ENCODE assay signal across 22 cellular contexts in the genomic region with DNA sequence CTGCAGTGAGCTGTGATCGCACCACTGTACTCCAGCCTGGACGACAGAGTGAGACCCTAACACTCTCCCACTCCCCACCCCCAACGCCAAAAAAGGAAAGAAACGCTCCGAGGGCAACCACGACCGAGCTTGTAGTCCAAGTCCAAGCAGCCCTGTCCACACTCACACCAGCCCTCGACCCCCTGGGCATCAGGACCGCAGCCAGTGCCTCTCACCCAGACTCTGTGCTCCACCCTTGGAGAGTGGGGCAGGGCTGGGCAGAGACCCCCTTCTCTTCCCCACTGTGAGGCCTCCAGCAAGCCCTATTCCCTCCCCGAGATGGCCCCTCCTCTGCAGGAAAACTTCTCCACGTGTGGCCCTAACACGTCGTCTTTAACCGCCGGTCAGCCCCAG.
DNase-seq lines count a peak whose midpoint lies in the region; ATAC-seq and TF ChIP-seq lines count a peak whose summit lies in the region.
"Had no signal": no experiment of that assay in that cellular context is flagged by ENCODE, and none has a peak within 500 bp of the region (broad histone marks: within the 10 kb centered on the region; RNA-seq: fewer than 3 reads in every experiment).

No MANE protein-coding gene starts in this region.

- H3K4me2 ChIP-seq in neural progenitor cell = peak overlapping the region; percentile 40

- H3K36me3 Mint-ChIP-seq in neural progenitor cell = no peaks in the 10 kb centered on the region
- H3K36me3 Mint-ChIP-seq: IgD-negative memory B cell, naive B cell had no signal

- H3K9me3 Mint-ChIP-seq in neural progenitor cell = no peaks in the 10 kb centered on the region
- H3K9me3 Mint-ChIP-seq: IgD-negative memory B cell, naive B cell had no signal

- H3K27ac ChIP-seq in colonic mucosa = no peak overlapping the region
- no peak overlapping the region for H3K27ac ChIP-seq in neural progenitor cell
- no peak overlapping the region for H3K27ac ChIP-seq in aorta (ENCODE audit: low read depth in 1 of 2, low read length in 2 of 2)
- H3K27ac ChIP-seq: cardiac muscle cell, foreskin keratinocyte, HL-60, psoas muscle had no signal

- peak overlapping the region; percentile 33 for H2AFZ ChIP-seq in neural progenitor cell (replicated peaks)

- H3K79me2 ChIP-seq in neural progenitor cell (ENCODE audit: low read depth) = no peaks in the 10 kb centered on the region

- H4K20me1 ChIP-seq in neural progenitor cell (ENCODE audit: low read depth) = no peaks in the 10 kb centered on the region

- H3K27me3 ChIP-seq in colonic mucosa = no peaks in the 10 kb centered on the region
- no peaks in the 10 kb centered on the region for H3K27me3 ChIP-seq in neural progenitor cell
- no peaks in the 10 kb centered on the region for H3K27me3 ChIP-seq in aorta (ENCODE audit: control insufficient read depth in 1 of 2, insufficient read depth in 2 of 2, low read length in 1 of 2)
- H3K27me3 ChIP-seq: cardiac muscle cell, foreskin keratinocyte had no signal

- intact Hi-C loops in colonic mucosa (cut with DNase I) = no loop called here
- intact Hi-C loops in aorta (cut with DNase I) = no loop called here

- peaks cover 6% of the 10 kb centered on the region for H3F3A ChIP-seq in neural progenitor cell (ENCODE audit: low read depth)

- peak; percentile 0 for DNase-seq in stimulated activated CD4-positive, alpha-beta T cell treated with anti-CD3 and anti-CD28 coated beads, Interleukin-4, amount 100 ng/mL, for 1 hour
- DNase-seq in stimulated activated CD4-positive, alpha-beta T cell treated with anti-CD3 and anti-CD28 coated beads, Interleukin-4, amount 100 ng/mL, for 4 hours = no peak
- DNase-seq in colonic mucosa (no peak), neural progenitor cell (ENCODE audit: low spot score) (no peak), aorta (peak; percentile 44 to 59), midbrain (lab: John Stamatoyannopoulos, UW) (no peak), NCI-H187 (lab: John Stamatoyannopoulos, UW) (no peak)
- DNase-seq: EL; erythroblast; foreskin keratinocyte; hypothalamus; naive B cell; NCI-H1436 treated with DMSO at 0.1 percent for 48 hours; NCI-H2171 treated with DMSO at 0.1 percent for 48 hours; NCI-H526; stimulated activated CD4-positive, alpha-beta T cell treated with anti-CD3 and anti-CD28 coated beads, Interleukin-4, amount 100 ng/mL, for 24 hours; SW 1271 had no signal

- H3K4me1 ChIP-seq in colonic mucosa = peaks cover 10% of the 10 kb centered on the region
- peaks cover 18% of the 10 kb centered on the region for H3K4me1 ChIP-seq in neural progenitor cell
- H3K4me1 ChIP-seq in aorta (ENCODE audit: control insufficient read depth in 1 of 2, insufficient read depth in 2 of 2, low read length in 2 of 2) = no peaks in the 10 kb centered on the region
- H3K4me1 ChIP-seq: psoas muscle had no signal

- H3K4me3 ChIP-seq in colonic mucosa (no peak overlapping the region), neural progenitor cell (no peak overlapping the region), aorta (ENCODE audit: low read length in 2 of 2) (no peak overlapping the region)
- H3K4me3 ChIP-seq: cardiac muscle cell, psoas muscle had no signal

- ATAC-seq in aorta (ENCODE audit: low FRiP score) = no peak
- no peak for ATAC-seq in HG03342 (IDR thresholded peaks at IDR 0.05; ENCODE audit: unreplicated experiment)
- ATAC-seq: foreskin keratinocyte, psoas muscle had no signal

- TF ChIP-seq CTCF in colonic mucosa (IDR thresholded peaks at IDR 0.05) (no peak), neural progenitor cell (IDR thresholded peaks at IDR 0.05) (no peak)

- no peak overlapping the region for H3K4me3 Mint-ChIP-seq in neural progenitor cell
- H3K4me3 Mint-ChIP-seq: IgD-negative memory B cell had no signal

- H3K27me3 Mint-ChIP-seq in neural progenitor cell (ENCODE audit: insufficient read depth, low read depth) = peaks cover 10% of the 10 kb centered on the region
- H3K27me3 Mint-ChIP-seq: naive B cell had no signal

- H3K9me3 ChIP-seq in colonic mucosa = no peaks in the 10 kb centered on the region
- H3K9me3 ChIP-seq in neural progenitor cell (ENCODE audit: low read depth) = no peaks in the 10 kb centered on the region
- no peaks in the 10 kb centered on the region for H3K9me3 ChIP-seq in aorta (ENCODE audit: control insufficient read depth, low read length)
- H3K9me3 ChIP-seq: psoas muscle had no signal

- H3K9ac ChIP-seq in colonic mucosa (ENCODE audit: low read depth in 2 of 2, low read length in 2 of 2) (peak overlapping the region; percentile 14 to 24), neural progenitor cell (no peak overlapping the region)

- H3K36me3 ChIP-seq in colonic mucosa = no peaks in the 10 kb centered on the region
- H3K36me3 ChIP-seq in neural progenitor cell = no peaks in the 10 kb centered on the region
- H3K36me3 ChIP-seq in aorta (ENCODE audit: control insufficient read depth in 1 of 2, insufficient read depth in 2 of 2, low read length in 1 of 2) = no peaks in the 10 kb centered on the region
- H3K36me3 ChIP-seq: cardiac muscle cell had no signal

- peak overlapping the region; percentile 91 for H3K27ac Mint-ChIP-seq in neural progenitor cell

- 80 to 82% methylated on average over 14 to 15 of the region's 15 CpGs for WGBS in aorta, 2 donors

- H3K4me1 Mint-ChIP-seq in neural progenitor cell = peaks cover 18% of the 10 kb centered on the region
- H3K4me1 Mint-ChIP-seq: IgD-negative memory B cell had no signal

Comparison
In these comparisons a context has a peak if more than half of its experiments do, and no peak if none do; other contexts are left out.
1. DNase-seq: peak in stimulated activated CD4-positive, alpha-beta T cell treated with anti-CD3 and anti-CD28 coated beads, Interleukin-4, amount 100 ng/mL, for 1 hour (single experiment) and aorta (2 of 2); none in stimulated activated CD4-positive, alpha-beta T cell treated with anti-CD3 and anti-CD28 coated beads, Interleukin-4, amount 100 ng/mL, for 4 hours (0 of 2), colonic mucosa (single experiment), neural progenitor cell (single experiment), midbrain (single experiment) and NCI-H187 (0 of 2).